ENCODE assay signal across 19 cellular contexts in genomic region chr3:126353694-126354321, GRCh38. TPM values are rescaled to one million over a fixed set of nuclear protein-coding genes. Genes with fewer than 3 reads are reported as not detected.
DNase-seq lines count a peak whose midpoint lies in the region; ATAC-seq, FAIRE-seq and TF ChIP-seq lines count a peak whose summit lies in the region.
"Had no signal": no experiment of that assay in that cellular context is flagged by ENCODE, and none has a peak within 500 bp of the region (broad histone marks: within the 10 kb centered on the region; RNA-seq: fewer than 3 reads in every experiment).

No MANE protein-coding gene starts in this region.

- peaks cover 9 to 28% of the 10 kb centered on the region in 2 donors for H3K36me3 ChIP-seq in kidney (ENCODE audit: control insufficient read depth in 1 of 2, insufficient read depth in 2 of 2, low read length in 2 of 2)
- H3K36me3 ChIP-seq in aorta (ENCODE audit: control insufficient read depth in 1 of 2, insufficient read depth in 2 of 2, low read length in 1 of 2): peaks cover 0 to 19% of the 10 kb centered on the region in 2 donors
- no peaks in the 10 kb centered on the region for H3K36me3 ChIP-seq in CD4-positive, alpha-beta memory T cell (ENCODE audit: insufficient read depth, low read length)

- peaks cover 17% of the 10 kb centered on the region for H3K4me1 Mint-ChIP-seq in CD4-positive, alpha-beta T cell (ENCODE audit: low read depth)
- H3K4me1 Mint-ChIP-seq in CD4-positive, alpha-beta memory T cell: peaks cover 9 to 25% (median 12%) of the 10 kb centered on the region in 4 donors

- CTCF ChIA-PET in CD4-positive, alpha-beta T cell (lab: Charles Lee): no interaction called here
- CTCF ChIA-PET in CD4-positive, alpha-beta memory T cell (lab: Charles Lee; ENCODE audit: partially characterized antibody): no interaction called here

- no peak overlapping the region for H3K4me3 Mint-ChIP-seq in CD4-positive, alpha-beta T cell
- H3K4me3 Mint-ChIP-seq in CD4-positive, alpha-beta memory T cell: no peak overlapping the region
- H3K4me3 Mint-ChIP-seq: activated CD8-positive, alpha-beta T cell treated with anti-CD3 and anti-CD28 coated beads for 36 hours; stimulated activated naive CD8-positive, alpha-beta T cell treated with anti-CD3 and anti-CD28 coated beads, Interleukin-15, Interleukin-2, amounts not matched to agents 100 ng/mL and 50 ng/mL, for 24 hours had no signal

- ATAC-seq in sciatic nerve (no peak), aorta (ENCODE audit: low FRiP score) (no peak), HG03439 (IDR thresholded peaks at IDR 0.05; ENCODE audit: unreplicated experiment) (no peak)
- ATAC-seq in CD4-positive, alpha-beta T cell (ENCODE audit: poor library complexity): no peak
- ATAC-seq: activated CD8-positive, alpha-beta T cell treated with anti-CD3 and anti-CD28 coated beads for 36 hours had no signal

- TF ChIP-seq CTCF in kidney (IDR thresholded peaks at IDR 0.05; ENCODE audit: borderline replicate concordance, extremely low read depth, insufficient read depth): no peak
- no peak for TF ChIP-seq CTCF in CD4-positive, alpha-beta T cell (IDR thresholded peaks at IDR 0.05)

- H3K27me3 ChIP-seq in aorta (ENCODE audit: control insufficient read depth in 1 of 2, insufficient read depth in 2 of 2, low read length in 1 of 2): no peaks in the 10 kb centered on the region
- peaks cover 32% of the 10 kb centered on the region for H3K27me3 ChIP-seq in CD4-positive, alpha-beta T cell (ENCODE audit: control insufficient read depth, insufficient read depth, low read length)
- H3K27me3 ChIP-seq in CD4-positive, alpha-beta memory T cell (ENCODE audit: insufficient read depth, low read length): peaks cover 23% of the 10 kb centered on the region
- H3K27me3 ChIP-seq: adrenal gland had no signal

- H3K4me3 ChIP-seq in kidney (ENCODE audit: low read length in 2 of 2): peak overlapping the region; percentile 29 to 85
- no peak overlapping the region for H3K4me3 ChIP-seq in aorta (ENCODE audit: low read length in 2 of 2)
- H3K4me3 ChIP-seq in CD4-positive, alpha-beta memory T cell (ENCODE audit: low read length in 2 of 2): no peak overlapping the region
- H3K4me3 ChIP-seq: adrenal gland, HAP-1 had no signal

- peak; percentile 57 for DNase-seq in activated effector memory CD4-positive, alpha-beta T cell treated with anti-CD3 and anti-CD28 coated beads, Interleukin-2, amount 50 U/mL, for 16 hours
- no peak for DNase-seq in activated effector memory CD4-positive, alpha-beta T cell treated with Interleukin-2 at 50 U/mL for 16 hours
- DNase-seq in kidney (peak; percentile 49), sciatic nerve (ENCODE audit: low spot score) (peak; percentile 56), aorta (peak; percentile 32 to 62)
- DNase-seq in CD4-positive, alpha-beta T cell: no peak
- no peak for DNase-seq in CD4-positive, alpha-beta memory T cell
- DNase-seq: 8988T; activated CD8-positive, alpha-beta T cell treated with anti-CD3 and anti-CD28 coated beads for 36 hours; C1 segment of cervical spinal cord; cerebellar nuclear complex; NCI-H2029 treated with DMSO at 0.1 percent for 48 hours had no signal

- H3K4me1 ChIP-seq in kidney (ENCODE audit: control insufficient read depth in 1 of 2, insufficient read depth in 1 of 2, low read depth in 1 of 2, low read length in 2 of 2) (peaks cover 24 to 34% of the 10 kb centered on the region in 2 donors), aorta (ENCODE audit: control insufficient read depth in 1 of 2, insufficient read depth in 2 of 2, low read length in 2 of 2) (peaks cover 3% of the 10 kb centered on the region in 2 donors)
- peaks cover 9% of the 10 kb centered on the region for H3K4me1 ChIP-seq in CD4-positive, alpha-beta memory T cell (ENCODE audit: insufficient read depth, low read length)

- peaks cover 28% of the 10 kb centered on the region for H3K27me3 Mint-ChIP-seq in CD4-positive, alpha-beta T cell
- H3K27me3 Mint-ChIP-seq in CD4-positive, alpha-beta memory T cell: peaks cover 15 to 24% of the 10 kb centered on the region in 2 donors

- H3K27ac ChIP-seq in kidney (ENCODE audit: low read depth in 2 of 2, low read length in 2 of 2) (peak overlapping the region in 1 of 2 donors; percentile 98), aorta (ENCODE audit: low read depth in 1 of 2, low read length in 2 of 2) (no peak overlapping the region)
- no peak overlapping the region for H3K27ac ChIP-seq in CD4-positive, alpha-beta T cell (ENCODE audit: low read depth, low read length)
- H3K27ac ChIP-seq in CD4-positive, alpha-beta memory T cell (ENCODE audit: low read depth, low read length): no peak overlapping the region

- 90 to 94% methylated on average over 8 of the region's 8 CpGs for WGBS in aorta, 2 donors

- no peak for FAIRE-seq in kidney (lab: Jason Lieb, UNC)
- FAIRE-seq: endothelial cell of umbilical vein had no signal

- no peak overlapping the region for H3K27ac Mint-ChIP-seq in CD4-positive, alpha-beta T cell
- peak overlapping the region in 1 of 7 donors; percentile 60 for H3K27ac Mint-ChIP-seq in CD4-positive, alpha-beta memory T cell
- H3K27ac Mint-ChIP-seq: activated CD8-positive, alpha-beta T cell treated with anti-CD3 and anti-CD28 coated beads for 36 hours; stimulated activated naive CD8-positive, alpha-beta T cell treated with anti-CD3 and anti-CD28 coated beads, Interleukin-15, Interleukin-2, amounts not matched to agents 100 ng/mL and 50 ng/mL, for 24 hours had no signal

- intact Hi-C loops in kidney (cut with DNase I) (no loop called here), sciatic nerve (cut with DNase I) (no loop called here), aorta (cut with DNase I) (loop anchor here in 1 of 2 donors (5.0 kb wide), 1 partner anchor 67 kb away; no protein-coding TSS in a partner anchor)
- intact Hi-C loops in CD4-positive, alpha-beta T cell (cut with DNase I, micrococcal nuclease): no loop called here
- intact Hi-C loops in CD4-positive, alpha-beta memory T cell (cut with micrococcal nuclease): no loop called here

- H3K9me3 ChIP-seq in kidney (ENCODE audit: control insufficient read depth in 1 of 2, low read length in 2 of 2) (no peaks in the 10 kb centered on the region), aorta (ENCODE audit: control insufficient read depth, low read length) (no peaks in the 10 kb centered on the region)
- no peaks in the 10 kb centered on the region for H3K9me3 ChIP-seq in CD4-positive, alpha-beta T cell (ENCODE audit: control insufficient read depth, low read length)
- no peaks in the 10 kb centered on the region for H3K9me3 ChIP-seq in CD4-positive, alpha-beta memory T cell (ENCODE audit: control insufficient read depth in 1 of 2, low read length in 2 of 2)
- H3K9me3 ChIP-seq: adrenal gland, HAP-1 had no signal

- no peaks in the 10 kb centered on the region for H3K36me3 Mint-ChIP-seq in CD4-positive, alpha-beta T cell (ENCODE audit: low read depth)
- H3K36me3 Mint-ChIP-seq in CD4-positive, alpha-beta memory T cell: no peaks in the 10 kb centered on the region

- peak overlapping the region in 1 of 2 donors; percentile 85 for H3K9ac ChIP-seq in kidney (ENCODE audit: low read length in 2 of 2)

- H3K9me3 Mint-ChIP-seq in CD4-positive, alpha-beta T cell: no peaks in the 10 kb centered on the region
- no peaks in the 10 kb centered on the region for H3K9me3 Mint-ChIP-seq in CD4-positive, alpha-beta memory T cell
- H3K9me3 Mint-ChIP-seq: activated CD8-positive, alpha-beta T cell treated with anti-CD3 and anti-CD28 coated beads for 36 hours; stimulated activated naive CD8-positive, alpha-beta T cell treated with anti-CD3 and anti-CD28 coated beads, Interleukin-15, Interleukin-2, amounts not matched to agents 100 ng/mL and 50 ng/mL, for 24 hours had no signal

- POLR2A ChIA-PET in CD4-positive, alpha-beta T cell (lab: Charles Lee): no interaction called here
- POLR2A ChIA-PET in CD4-positive, alpha-beta memory T cell (lab: Charles Lee; ENCODE audit: partially characterized antibody): no interaction called here

RNA-seq across cellular contexts. Expression of gene KLF15, which starts 3.4 kb away (rescaled TPM):
- total RNA-seq in kidney: 22.9 TPM
- polyA plus RNA-seq in kidney (ENCODE audit: insufficient read depth, low read depth, low replicate concordance): 30.0 TPM
- total RNA-seq in sciatic nerve: 22.7 TPM
- 10 to 100 TPM in 1 of 2 donors, 1 to 10 TPM in 1; 8.5 to 39.9 TPM for total RNA-seq in aorta
- polyA plus RNA-seq in aorta: 10 to 100 TPM; 23.7 to 43.9 TPM
- under 1 TPM in 1 of 2 experiments, not detected in 1; 0.30 TPM for total RNA-seq in CD4-positive, alpha-beta T cell
- under 1 TPM; 0.67 to 0.72 TPM for total RNA-seq in CD4-positive, alpha-beta memory T cell
- polyA plus RNA-seq in CD4-positive, alpha-beta memory T cell: not detected
- total RNA-seq: mononuclear cell had no signal

RNA-seq across cellular contexts. Expression of gene CFAP100, which starts 40.9 kb away (rescaled TPM):
- total RNA-seq in kidney (not detected), sciatic nerve (1.5 TPM), aorta (not detected)
- polyA plus RNA-seq in kidney (ENCODE audit: insufficient read depth, low read depth, low replicate concordance) (0.60 TPM), aorta (not detected)
- not detected for total RNA-seq in CD4-positive, alpha-beta T cell
- total RNA-seq in CD4-positive, alpha-beta memory T cell: not detected
- polyA plus RNA-seq in CD4-positive, alpha-beta memory T cell: not detected
- total RNA-seq: activated CD8-positive, alpha-beta T cell treated with anti-CD3 and anti-CD28 coated beads for 36 hours; adrenal gland; endothelial cell of umbilical vein; mononuclear cell; osteocyte had no signal
- polyA plus RNA-seq: adrenal gland, endothelial cell of umbilical vein had no signal

Comparison
In these comparisons a context has a peak if more than half of its experiments do, and no peak if none do; other contexts are left out.
1. DNase-seq: peak in activated effector memory CD4-positive, alpha-beta T cell treated with anti-CD3 and anti-CD28 coated beads, Interleukin-2, amount 50 U/mL, for 16 hours (single experiment), kidney (single experiment), sciatic nerve (single experiment) and aorta (2 of 2); none in activated effector memory CD4-positive, alpha-beta T cell treated with Interleukin-2 at 50 U/mL for 16 hours (single experiment), CD4-positive, alpha-beta T cell (0 of 10) and CD4-positive, alpha-beta memory T cell (0 of 5).
2. H3K4me3 ChIP-seq: peak in kidney (2 of 2); none in aorta (0 of 2) and CD4-positive, alpha-beta memory T cell (0 of 2).
3. RNA of gene KLF15, which starts 3.4 kb away (total RNA-seq): 8.5 to 39.9 TPM in aorta, 22.9 TPM in kidney (single experiment) and 22.7 TPM in sciatic nerve (single experiment); 0.67 to 0.72 TPM in CD4-positive, alpha-beta memory T cell and 0.30 TPM in CD4-positive, alpha-beta T cell; every median in the first group is over 4 times any median in the second.